In the genomic region with DNA sequence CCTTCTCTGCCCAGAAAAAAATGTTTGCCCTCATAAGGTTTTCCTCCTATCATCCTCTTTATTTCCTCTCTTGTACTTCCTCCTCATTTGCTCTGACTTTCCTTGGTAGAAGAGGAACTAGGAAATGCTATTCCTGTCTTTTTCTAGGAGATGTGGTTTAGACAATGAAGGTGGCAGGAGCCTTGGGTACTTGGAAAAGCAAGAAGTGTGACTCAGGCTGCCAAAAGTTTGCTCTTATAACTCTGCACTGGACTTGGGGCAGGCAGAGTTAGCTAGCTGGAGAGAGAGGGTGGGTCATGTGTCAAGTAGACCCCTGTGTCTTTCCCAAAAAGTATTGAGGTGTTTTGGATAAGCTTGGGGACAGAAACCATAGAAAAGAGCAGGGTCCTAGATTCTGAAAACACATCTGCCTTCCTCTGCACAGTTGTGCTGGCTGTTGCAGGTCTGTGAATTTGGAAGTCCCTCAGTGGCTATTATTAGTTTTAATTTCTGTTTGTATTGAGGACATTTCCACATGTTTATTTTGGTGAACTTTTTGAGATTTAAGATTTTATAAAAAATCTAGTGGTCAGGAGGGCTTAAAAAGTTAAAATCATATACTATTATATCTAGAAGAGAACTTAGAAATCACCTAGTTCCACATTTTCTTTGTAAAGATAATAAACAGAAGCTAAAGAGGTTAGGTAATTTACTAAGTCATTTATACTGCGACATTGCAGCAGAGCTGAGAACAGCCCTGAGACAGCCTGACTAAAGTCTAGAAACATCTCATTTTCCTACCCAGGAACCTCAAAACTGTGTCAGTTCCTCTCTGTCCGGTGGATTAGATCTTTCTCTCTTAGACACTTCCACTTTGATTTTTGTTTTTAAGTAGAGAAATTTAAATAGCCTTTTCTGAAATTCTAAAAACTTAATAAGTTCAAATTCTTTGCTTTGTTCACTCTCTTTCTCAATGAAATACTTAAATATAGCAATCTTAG, we compare ENCODE assay signal across 14 cellular contexts. TPM values are rescaled to one million over a fixed set of nuclear protein-coding genes. Genes with fewer than 3 reads are reported as not detected.
DNase-seq lines count a peak whose midpoint lies in the region; ATAC-seq, FAIRE-seq and TF ChIP-seq lines count a peak whose summit lies in the region.
"Had no signal": no experiment of that assay in that cellular context is flagged by ENCODE, and none has a peak within 500 bp of the region (broad histone marks: within the 10 kb centered on the region; RNA-seq: fewer than 3 reads in every experiment).

No MANE protein-coding gene starts in this region.

- H3K79me2 ChIP-seq in astrocyte (ENCODE audit: insufficient read depth, low read length): no peaks in the 10 kb centered on the region

- no peak overlapping the region for H3K9ac ChIP-seq in astrocyte (ENCODE audit: low read length)

- TF ChIP-seq CTCF in GM20000 (IDR thresholded peaks at IDR 0.05; ENCODE audit: extremely low read depth, missing control alignments): no peak
- TF ChIP-seq CTCF in astrocyte (IDR thresholded peaks at IDR 0.05; ENCODE audit: insufficient read depth, low read depth, low read length): no peak

- H3K27ac Mint-ChIP-seq in astrocyte (ENCODE audit: unreplicated experiment): peak overlapping the region; percentile 11
- H3K27ac Mint-ChIP-seq in activated CD4-positive, alpha-beta memory T cell treated with anti-CD3 and anti-CD28 coated beads for 36 hours: no peak overlapping the region
- H3K27ac Mint-ChIP-seq: activated naive CD4-positive, alpha-beta T cell treated with anti-CD3 and anti-CD28 coated beads for 36 hours had no signal

- no peak for FAIRE-seq in astrocyte (lab: Jason Lieb, UNC)
- FAIRE-seq: D721Med, endometrium had no signal

- no peak overlapping the region for H3K4me2 ChIP-seq in astrocyte (ENCODE audit: low read length)

- DNase-seq in GM20000 (ENCODE audit: low spot score): peak; percentile 53
- no peak for DNase-seq in astrocyte (ENCODE audit: low read depth)
- DNase-seq in NCI-H526 treated with DMSO at 0.1 percent for 48 hours (lab: John Stamatoyannopoulos, UW): no peak
- DNase-seq in NCI-H1417 (lab: John Stamatoyannopoulos, UW): no peak
- DNase-seq in stimulated activated naive CD4-positive, alpha-beta T cell treated with Interleukin-2 at 50 U/mL for 16 hours (lab: John Stamatoyannopoulos, UW): no peak
- no peak for DNase-seq in activated CD4-positive, alpha-beta memory T cell treated with anti-CD3 and anti-CD28 coated beads for 36 hours
- DNase-seq: activated naive CD4-positive, alpha-beta T cell treated with anti-CD3 and anti-CD28 coated beads for 36 hours; islet precursor cell; NCI-H774; T1000 had no signal

- intact Hi-C loops in activated CD4-positive, alpha-beta memory T cell treated with anti-CD3 and anti-CD28 coated beads for 36 hours (cut with micrococcal nuclease): no loop called here

- no peaks in the 10 kb centered on the region for H3K27me3 ChIP-seq in astrocyte (ENCODE audit: insufficient read depth, low read length)

- no peak overlapping the region for H3K4me3 ChIP-seq in astrocyte (ENCODE audit: insufficient read depth, low read depth, low read length)

- no peaks in the 10 kb centered on the region for H3K36me3 ChIP-seq in astrocyte (ENCODE audit: insufficient read depth, low read length)

- POLR2A ChIA-PET in activated CD4-positive, alpha-beta memory T cell treated with anti-CD3 and anti-CD28 coated beads for 36 hours (lab: Charles Lee): interaction anchor here (1.1 kb wide), 1 partner anchor 15 kb away, joined by 4 read pairs; no protein-coding TSS in a partner anchor

- H3K27me3 Mint-ChIP-seq in astrocyte (ENCODE audit: low read depth, unreplicated experiment): no peaks in the 10 kb centered on the region
- H3K27me3 Mint-ChIP-seq in activated CD4-positive, alpha-beta memory T cell treated with anti-CD3 and anti-CD28 coated beads for 36 hours: no peaks in the 10 kb centered on the region

- peaks cover 5% of the 10 kb centered on the region for H3K4me1 Mint-ChIP-seq in astrocyte (ENCODE audit: low read depth, unreplicated experiment)
- peaks cover 12% of the 10 kb centered on the region for H3K4me1 Mint-ChIP-seq in activated CD4-positive, alpha-beta memory T cell treated with anti-CD3 and anti-CD28 coated beads for 36 hours (ENCODE audit: low read depth)

- H4K20me1 ChIP-seq in astrocyte (ENCODE audit: insufficient read depth, low read length): peaks cover 5% of the 10 kb centered on the region

- no peaks in the 10 kb centered on the region for H3K9me3 ChIP-seq in astrocyte (ENCODE audit: insufficient read depth, low read depth, low read length)

- no peak overlapping the region for H2AFZ ChIP-seq in astrocyte (ENCODE audit: low read depth, low read length)

- peaks cover 17% of the 10 kb centered on the region for H3K36me3 Mint-ChIP-seq in astrocyte (ENCODE audit: low read depth, unreplicated experiment)
- H3K36me3 Mint-ChIP-seq in activated CD4-positive, alpha-beta memory T cell treated with anti-CD3 and anti-CD28 coated beads for 36 hours: peaks cover 35% of the 10 kb centered on the region

- H3K27ac ChIP-seq in astrocyte (ENCODE audit: low read depth, low read length): no peak overlapping the region

- CTCF ChIA-PET in activated CD4-positive, alpha-beta memory T cell treated with anti-CD3 and anti-CD28 coated beads for 36 hours (lab: Charles Lee): interaction anchor here (1.6 kb wide), 1 partner anchor 72 kb away, joined by 7 read pairs; no protein-coding TSS in a partner anchor

- H3K4me3 Mint-ChIP-seq in astrocyte (ENCODE audit: unreplicated experiment): no peak overlapping the region
- no peak overlapping the region for H3K4me3 Mint-ChIP-seq in activated CD4-positive, alpha-beta memory T cell treated with anti-CD3 and anti-CD28 coated beads for 36 hours
- H3K4me3 Mint-ChIP-seq: activated naive CD4-positive, alpha-beta T cell treated with anti-CD3 and anti-CD28 coated beads for 36 hours had no signal

- H3K9me3 Mint-ChIP-seq in astrocyte (ENCODE audit: unreplicated experiment): no peaks in the 10 kb centered on the region
- no peaks in the 10 kb centered on the region for H3K9me3 Mint-ChIP-seq in activated CD4-positive, alpha-beta memory T cell treated with anti-CD3 and anti-CD28 coated beads for 36 hours
- H3K9me3 Mint-ChIP-seq: activated naive CD4-positive, alpha-beta T cell treated with anti-CD3 and anti-CD28 coated beads for 36 hours had no signal

- peak; percentile 91 for ATAC-seq in GM18508 (IDR thresholded peaks at IDR 0.05; ENCODE audit: insufficient read depth, unreplicated experiment)
- ATAC-seq in HG03045 (IDR thresholded peaks at IDR 0.05; ENCODE audit: unreplicated experiment): peak; percentile 98

- H3K4me1 ChIP-seq in astrocyte (ENCODE audit: insufficient read depth, low read length): peaks cover 4% of the 10 kb centered on the region

RNA-seq across cellular contexts. Expression of a gene that starts 16.0 kb away (rescaled TPM):
- 32.2 and 33.7 TPM in 2 replicates for total RNA-seq in astrocyte
- total RNA-seq in activated CD4-positive, alpha-beta memory T cell treated with anti-CD3 and anti-CD28 coated beads for 36 hours: 10 to 100 TPM; 35.0 to 40.2 TPM
